In the genomic region with DNA sequence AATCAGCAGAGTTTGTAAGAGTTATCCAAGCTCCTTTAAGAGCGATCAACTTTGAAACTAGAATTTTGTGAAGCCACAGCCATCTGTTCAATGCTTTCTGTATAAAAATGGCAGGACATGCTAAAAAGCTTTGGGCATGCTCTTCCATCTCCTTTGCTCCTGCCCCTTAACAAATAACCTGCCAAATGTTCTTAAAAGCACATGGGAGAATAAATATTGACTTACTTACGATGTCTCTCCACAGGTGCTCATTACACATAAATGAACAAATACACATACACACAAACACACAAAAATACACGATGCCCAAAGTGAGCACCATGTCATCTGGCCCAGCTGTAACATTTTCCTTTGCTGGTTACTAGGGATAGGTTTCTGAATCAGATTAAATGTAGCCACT, we compare ENCODE assay signal across 24 cellular contexts.
DNase-seq lines count a peak whose midpoint lies in the region; ATAC-seq and TF ChIP-seq lines count a peak whose summit lies in the region.
"Had no signal": no experiment of that assay in that cellular context is flagged by ENCODE, and none has a peak within 500 bp of the region (broad histone marks: within the 10 kb centered on the region; RNA-seq: fewer than 3 reads in every experiment).

No MANE protein-coding gene starts in this region.

- TF ChIP-seq EP300 in gastroesophageal sphincter (IDR thresholded peaks at IDR 0.05): no peak

- no peaks in the 10 kb centered on the region for H3K4me1 Mint-ChIP-seq in activated CD4-positive, alpha-beta T cell treated with anti-CD3 and anti-CD28 coated beads, Interleukin-2, amount 10 ng/mL, durations not matched to agents 24 days and 14 days
- H3K4me1 Mint-ChIP-seq: activated CD8-positive, alpha-beta memory T cell treated with anti-CD3 and anti-CD28 coated beads, Interleukin-2, amount 10 ng/mL, durations not matched to agents 7 days and 5 days had no signal

- H3K27me3 ChIP-seq in gastroesophageal sphincter: no peaks in the 10 kb centered on the region

- H3K27me3 Mint-ChIP-seq in activated CD4-positive, alpha-beta T cell treated with anti-CD3 and anti-CD28 coated beads, Interleukin-2, amount 10 ng/mL, durations not matched to agents 24 days and 14 days: peaks cover 6% of the 10 kb centered on the region

- H3K9me3 Mint-ChIP-seq in activated CD4-positive, alpha-beta T cell treated with anti-CD3 and anti-CD28 coated beads, Interleukin-2, amount 10 ng/mL, durations not matched to agents 24 days and 14 days: no peaks in the 10 kb centered on the region
- H3K9me3 Mint-ChIP-seq: stimulated activated naive CD8-positive, alpha-beta T cell treated with anti-CD3 and anti-CD28 coated beads, Interleukin-15, Interleukin-2, amounts not matched to agents 100 ng/mL and 50 ng/mL, for 24 hours had no signal

- H3K9me3 ChIP-seq in gastroesophageal sphincter: no peaks in the 10 kb centered on the region
- H3K9me3 ChIP-seq: left ventricle myocardium inferior, thoracic aorta had no signal

- H3K36me3 ChIP-seq in gastroesophageal sphincter: no peaks in the 10 kb centered on the region
- H3K36me3 ChIP-seq: left ventricle myocardium inferior, thoracic aorta had no signal

- no peak overlapping the region for H3K27ac Mint-ChIP-seq in activated CD4-positive, alpha-beta T cell treated with anti-CD3 and anti-CD28 coated beads, Interleukin-2, amount 10 ng/mL, durations not matched to agents 24 days and 14 days
- H3K27ac Mint-ChIP-seq: activated CD8-positive, alpha-beta memory T cell treated with anti-CD3 and anti-CD28 coated beads, Interleukin-2, amount 10 ng/mL, durations not matched to agents 7 days and 5 days; stimulated activated naive CD8-positive, alpha-beta T cell treated with anti-CD3 and anti-CD28 coated beads, Interleukin-15, Interleukin-2, amounts not matched to agents 100 ng/mL and 50 ng/mL, for 24 hours had no signal

- peak overlapping the region; percentile 13 to 42 (median 34) for H3K27ac ChIP-seq in gastroesophageal sphincter
- H3K27ac ChIP-seq: KMS-11, left ventricle myocardium inferior, skin epidermis, thoracic aorta had no signal

- intact Hi-C loops in activated CD4-positive, alpha-beta T cell treated with anti-CD3 and anti-CD28 coated beads, Interleukin-2, amount 10 ng/mL, durations not matched to agents 24 days and 14 days (cut with micrococcal nuclease): loop anchor here (10.0 kb wide), 1 partner anchor 1377 kb away; no protein-coding TSS in a partner anchor
- intact Hi-C loops in Right ventricle myocardium inferior (cut with DNase I): loop anchor here (10.0 kb wide), 1 partner anchor 147 kb away; no protein-coding TSS in a partner anchor

- ATAC-seq in gastroesophageal sphincter: no peak
- ATAC-seq in Right ventricle myocardium inferior: no peak
- ATAC-seq: activated CD8-positive, alpha-beta memory T cell treated with anti-CD3 and anti-CD28 coated beads, Interleukin-2, amount 10 ng/mL, durations not matched to agents 7 days and 5 days had no signal

- H3K4me3 ChIP-seq in gastroesophageal sphincter: no peak overlapping the region
- H3K4me3 ChIP-seq: left ventricle myocardium inferior, skin epidermis, thoracic aorta had no signal

- TF ChIP-seq POLR2A in gastroesophageal sphincter (IDR thresholded peaks at IDR 0.05): no peak

- TF ChIP-seq CTCF in gastroesophageal sphincter (IDR thresholded peaks at IDR 0.05): no peak

- peak; percentile 29 for DNase-seq in COLO668 (lab: John Stamatoyannopoulos, UW; ENCODE audit: unreplicated experiment)
- DNase-seq in DMS53 (lab: John Stamatoyannopoulos, UW): peak; percentile 63
- DNase-seq in NCI-H345 (lab: John Stamatoyannopoulos, UW): peak; percentile 61
- DNase-seq in SIG-M5 (lab: John Stamatoyannopoulos, UW): no peak
- DNase-seq in MV-4-11 (lab: John Stamatoyannopoulos, UW): no peak
- no peak for DNase-seq in activated CD4-positive, alpha-beta T cell treated with anti-CD3 and anti-CD28 coated beads, Interleukin-2, amount 10 ng/mL, durations not matched to agents 24 days and 14 days
- DNase-seq in Right ventricle myocardium inferior (ENCODE audit: missing footprints): no peak
- DNase-seq: activated CD4-positive, alpha-beta T cell treated with anti-CD3 and anti-CD28 coated beads, Interleukin-2, amount 50 U/mL, for 1 hour; activated CD8-positive, alpha-beta memory T cell treated with anti-CD3 and anti-CD28 coated beads, Interleukin-2, amount 10 ng/mL, durations not matched to agents 7 days and 5 days; activated naive CD4-positive, alpha-beta T cell treated with Interleukin-2 at 50 U/mL for 16 hours; activated T-cell treated with anti-CD3 and anti-CD28 coated beads, Interleukin-2, amount 50 U/mL, for 48 hours; dermis blood vessel endothelial cell; DND-41; HCEC 1CT; left ventricle myocardium inferior; NCI-H187 treated with DMSO at 0.1 percent for 48 hours; occipital lobe; Right ventricle myocardium superior; T1000 had no signal

- 63 to 76% methylated on average over 2 to 3 of the region's 3 CpGs for WGBS in gastroesophageal sphincter (ENCODE audit: low coverage in 1 of 2), 2 donors

- peaks cover 0 to 51% (median 11%) of the 10 kb centered on the region in 3 donors for H3K4me1 ChIP-seq in gastroesophageal sphincter

- H3K4me3 Mint-ChIP-seq in activated CD4-positive, alpha-beta T cell treated with anti-CD3 and anti-CD28 coated beads, Interleukin-2, amount 10 ng/mL, durations not matched to agents 24 days and 14 days: no peak overlapping the region
- H3K4me3 Mint-ChIP-seq: activated CD8-positive, alpha-beta memory T cell treated with anti-CD3 and anti-CD28 coated beads, Interleukin-2, amount 10 ng/mL, durations not matched to agents 7 days and 5 days; stimulated activated naive CD8-positive, alpha-beta T cell treated with anti-CD3 and anti-CD28 coated beads, Interleukin-15, Interleukin-2, amounts not matched to agents 100 ng/mL and 50 ng/mL, for 24 hours had no signal

- H3K36me3 Mint-ChIP-seq in activated CD4-positive, alpha-beta T cell treated with anti-CD3 and anti-CD28 coated beads, Interleukin-2, amount 10 ng/mL, durations not matched to agents 24 days and 14 days (ENCODE audit: low read depth): no peaks in the 10 kb centered on the region
- H3K36me3 Mint-ChIP-seq: activated CD8-positive, alpha-beta memory T cell treated with anti-CD3 and anti-CD28 coated beads, Interleukin-2, amount 10 ng/mL, durations not matched to agents 7 days and 5 days had no signal

Comparison
In these comparisons a context has a peak if more than half of its experiments do, and no peak if none do; other contexts are left out.
1. DNase-seq: peak in COLO668 (single experiment), DMS53 (single experiment) and NCI-H345 (single experiment); none in SIG-M5 (single experiment), MV-4-11 (single experiment), activated CD4-positive, alpha-beta T cell treated with anti-CD3 and anti-CD28 coated beads, Interleukin-2, amount 10 ng/mL, durations not matched to agents 24 days and 14 days (single experiment) and Right ventricle myocardium inferior (single experiment).